10 cellular contexts compared by ENCODE assay signal in genomic region chr2:10096641-10097040, GRCh38. TPM values are rescaled to one million over a fixed set of nuclear protein-coding genes. Genes with fewer than 3 reads are reported as not detected.
"Had no signal": no experiment of that assay in that cellular context is flagged by ENCODE, and none has a peak within 500 bp of the region (broad histone marks: within the 10 kb centered on the region; RNA-seq: fewer than 3 reads in every experiment).

No MANE protein-coding gene starts in this region.

- H3K9me3 ChIP-seq: heart left ventricle, neutrophil, tibial artery, upper lobe of left lung, uterus had no signal

- H3K4me1 ChIP-seq: uterus had no signal

- H3K4me3 ChIP-seq: coronary artery, heart left ventricle, tibial artery, upper lobe of left lung, uterus had no signal

- FAIRE-seq: islet of Langerhans had no signal

- DNase-seq: effector CD4-positive, alpha-beta T cell; foreskin melanocyte had no signal

- H3K27ac ChIP-seq: coronary artery, heart left ventricle, neutrophil, tibial artery, upper lobe of left lung, uterus had no signal

- H3K36me3 ChIP-seq: heart left ventricle, neutrophil, tibial artery, upper lobe of left lung, uterus had no signal

- H3K27me3 ChIP-seq: upper lobe of left lung, uterus had no signal

RNA-seq across cellular contexts. Expression of gene CYS1, which starts 16.4 kb away (rescaled TPM):
- total RNA-seq: endothelial cell of umbilical vein had no signal
- polyA plus RNA-seq: endothelial cell of umbilical vein had no signal
